ENCODE assay signal across 15 cellular contexts in the genomic region with DNA sequence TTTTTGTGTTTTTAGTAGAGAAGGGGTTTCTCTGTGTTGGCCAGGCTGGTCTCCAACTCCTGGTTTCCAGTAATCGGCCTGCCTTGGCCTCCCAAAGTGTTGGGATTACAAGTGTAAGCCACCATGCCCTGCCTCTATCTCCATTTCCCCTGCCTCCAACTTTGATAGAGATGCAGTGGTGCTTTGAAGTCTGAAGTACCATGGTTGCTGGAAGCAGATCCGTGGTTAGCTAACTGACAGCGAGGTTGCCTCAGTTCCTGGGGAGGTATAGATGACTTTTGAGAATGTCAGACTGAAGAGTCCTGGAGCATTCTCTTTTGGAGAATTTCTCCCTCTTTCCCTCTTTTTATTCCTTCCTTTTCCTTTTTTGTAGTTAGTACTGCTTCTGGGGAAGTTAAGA.
"Had no signal": no experiment of that assay in that cellular context is flagged by ENCODE, and none has a peak within 500 bp of the region (broad histone marks: within the 10 kb centered on the region; RNA-seq: fewer than 3 reads in every experiment).

No MANE protein-coding gene starts in this region.

- H3K4me3 Mint-ChIP-seq: nephron; stimulated activated naive B cell treated with anti-CD40 and anti-IgM and Interleukin-4, amounts not matched to agents 10 μg/mL and 1 μg/mL and 100 μg/mL, for 72 hours; WTC11 had no signal

- H3K36me3 Mint-ChIP-seq: WTC11 had no signal

- H3K27me3 Mint-ChIP-seq: stimulated activated naive B cell treated with anti-CD40 and anti-IgM and Interleukin-4, amounts not matched to agents 10 μg/mL and 1 μg/mL and 100 μg/mL, for 72 hours had no signal

- H3K9me3 ChIP-seq: sigmoid colon, SJSA1, thyroid gland had no signal

- H3K4me1 Mint-ChIP-seq: WTC11 had no signal

- DNase-seq: activated CD4-positive, alpha-beta T cell treated with anti-CD3 and anti-CD28 coated beads for 4 hours; aorta; brain microvascular endothelial cell; cortex of kidney; erythroblast; glutamatergic neuron; hypothalamus; sigmoid colon; stimulated activated CD4-positive, alpha-beta T cell treated with anti-CD3 and anti-CD28 coated beads, Interleukin-4, amount 100 ng/mL, for 24 hours; stimulated activated naive B cell treated with anti-CD40 and anti-IgM and Interleukin-4, amounts not matched to agents 10 μg/mL and 1 μg/mL and 100 μg/mL, for 72 hours; thyroid gland had no signal

- H3K27ac Mint-ChIP-seq: activated T-helper 2 cell treated with anti-CD3 and anti-CD28 coated beads, Interferon-gamma antibody, Interleukin-2, Interleukin-4, amounts not matched to agents 10 μg/mL and 5 μg/mL and 100 μg/mL, durations not matched to agents 14 hours and 24 hours and 36 hours; nephron; stimulated activated naive B cell treated with anti-CD40 and anti-IgM and Interleukin-4, amounts not matched to agents 10 μg/mL and 1 μg/mL and 100 μg/mL, for 72 hours; WTC11 had no signal

- ATAC-seq: stimulated activated naive B cell treated with anti-CD40 and anti-IgM and Interleukin-4, amounts not matched to agents 10 μg/mL and 1 μg/mL and 100 μg/mL, for 72 hours; WTC11 had no signal

- H3K9me3 Mint-ChIP-seq: activated T-helper 2 cell treated with anti-CD3 and anti-CD28 coated beads, Interferon-gamma antibody, Interleukin-2, Interleukin-4, amounts not matched to agents 10 μg/mL and 5 μg/mL and 100 μg/mL, durations not matched to agents 14 hours and 24 hours and 36 hours; nephron; stimulated activated naive B cell treated with anti-CD40 and anti-IgM and Interleukin-4, amounts not matched to agents 10 μg/mL and 1 μg/mL and 100 μg/mL, for 72 hours; WTC11 had no signal
